Comparison of ENCODE assay signal across 16 cellular contexts in the genomic region with DNA sequence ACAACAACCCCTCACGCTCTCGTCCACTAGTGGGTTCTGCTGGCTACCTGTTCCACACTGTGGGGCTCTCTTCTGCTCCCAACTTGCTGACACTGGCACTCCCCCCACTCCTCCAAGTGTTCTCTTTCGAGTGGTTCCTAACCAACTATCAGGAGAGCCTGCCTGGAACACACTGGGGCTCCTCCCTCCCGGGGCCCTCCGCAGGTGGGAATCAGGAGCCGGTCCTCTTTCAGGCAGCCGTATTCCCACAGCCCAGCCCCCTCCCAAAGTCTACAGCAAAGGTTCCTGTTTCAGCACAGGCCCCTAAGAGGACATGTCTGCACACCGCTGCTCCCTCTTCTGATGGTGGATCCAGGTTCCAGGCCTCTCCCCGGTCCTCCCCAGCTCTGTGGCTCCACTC.
A peak's percentile ranks its signal among the peaks of the same experiment; 100 is the strongest.
DNase-seq lines count a peak whose midpoint lies in the region; ATAC-seq lines count a peak whose summit lies in the region.
"Had no signal": no experiment of that assay in that cellular context is flagged by ENCODE, and none has a peak within 500 bp of the region (broad histone marks: within the 10 kb centered on the region; RNA-seq: fewer than 3 reads in every experiment).

No MANE protein-coding gene starts in this region.

- peak overlapping the region; percentile 51 for H2BK15ac ChIP-seq in neuronal stem cell (ENCODE audit: low read length)

- peak overlapping the region; percentile 54 for H2AK5ac ChIP-seq in neuronal stem cell (ENCODE audit: low read depth, low read length)

- ATAC-seq in left lobe of liver: no peak
- no peak for ATAC-seq in activated T-helper 17 cell treated with anti-CD3 and anti-CD28 coated beads, Interleukin-2, amount 50 U/mL, for 72 hours (replicated peaks)
- ATAC-seq: CD8-positive, alpha-beta T cell; HCT116 had no signal

- H3K14ac ChIP-seq in neuronal stem cell (ENCODE audit: low read length): no peak overlapping the region

- no peak overlapping the region for H2BK5ac ChIP-seq in neuronal stem cell (ENCODE audit: low read length)

- H3K18ac ChIP-seq in neuronal stem cell (ENCODE audit: low read length): peak overlapping the region; percentile 65

- no peak overlapping the region for H3K9ac ChIP-seq in neuronal stem cell (ENCODE audit: low read depth, low read length, poor library complexity)
- H3K9ac ChIP-seq: BLaER1 had no signal

- H2BK12ac ChIP-seq in neuronal stem cell (ENCODE audit: low read length): no peak overlapping the region

- H3K36me3 ChIP-seq in H7 (replicated peaks; ENCODE audit: control insufficient read depth, insufficient read depth, low read length) (no peaks in the 10 kb centered on the region), neuronal stem cell (replicated peaks in 1 of 2; ENCODE audit: control insufficient read depth in 2 of 2, insufficient read depth in 2 of 2, low read length in 2 of 2) (no peaks in the 10 kb centered on the region)
- H3K36me3 ChIP-seq: BLaER1 had no signal

- peaks cover 4% of the 10 kb centered on the region for H3K4me1 Mint-ChIP-seq in activated T-helper 17 cell treated with anti-CD3 and anti-CD28 coated beads, Interleukin-2, amount 50 U/mL, for 72 hours
- H3K4me1 Mint-ChIP-seq: B cell; CD4-positive, CD25-positive, alpha-beta regulatory T cell had no signal

- no peaks in the 10 kb centered on the region for H3K9me3 ChIP-seq in neuronal stem cell (replicated peaks in 1 of 2; ENCODE audit: control insufficient read depth in 2 of 2, insufficient read depth in 1 of 2, low read depth in 1 of 2, low read length in 2 of 2)
- H3K9me3 ChIP-seq: BLaER1, Caco-2 had no signal

- peak overlapping the region; percentile 28 for H3K23ac ChIP-seq in neuronal stem cell (ENCODE audit: low read depth, low read length, poor library complexity)

- DNase-seq in H7: peak; percentile 56
- DNase-seq in left lobe of liver (ENCODE audit: low spot score): peak; percentile 27
- DNase-seq in neuronal stem cell (ENCODE audit: low spot score): no peak
- DNase-seq in NCI-H2171 (lab: John Stamatoyannopoulos, UW): no peak
- DNase-seq in SIG-M5 treated with dmso at 0.1 percent for 504 hours (lab: John Stamatoyannopoulos, UW; ENCODE audit: unreplicated experiment): no peak
- DNase-seq: CD4-positive, CD25-positive, alpha-beta regulatory T cell; CD8-positive, alpha-beta T cell; DMS153; DND-41; H9 had no signal

- peak overlapping the region; percentile 40 for H2BK120ac ChIP-seq in neuronal stem cell (ENCODE audit: low read depth, low read length)

- peak overlapping the region; percentile 14 for H4K91ac ChIP-seq in neuronal stem cell (ENCODE audit: low read depth, low read length, poor library complexity)

- H3K4ac ChIP-seq in neuronal stem cell (ENCODE audit: low read length): no peak overlapping the region

- H3K79me1 ChIP-seq in neuronal stem cell (ENCODE audit: low read depth, low read length): no peaks in the 10 kb centered on the region

- H3K4me3 Mint-ChIP-seq in activated T-helper 17 cell treated with anti-CD3 and anti-CD28 coated beads, Interleukin-2, amount 50 U/mL, for 72 hours: no peak overlapping the region
- H3K4me3 Mint-ChIP-seq: B cell; CD4-positive, CD25-positive, alpha-beta regulatory T cell; CD8-positive, alpha-beta T cell; H9 had no signal

- H3K4me3 ChIP-seq in H7 (ENCODE audit: insufficient read depth, low read depth, low read length) (no peak overlapping the region), neuronal stem cell (ENCODE audit: low read length in 2 of 2) (no peak overlapping the region)
- H3K4me3 ChIP-seq: BLaER1 had no signal

- no peaks in the 10 kb centered on the region for H3K27me3 ChIP-seq in H7 (ENCODE audit: control insufficient read depth, insufficient read depth, low read length)
- H3K27me3 ChIP-seq in neuronal stem cell (ENCODE audit: control insufficient read depth in 3 of 3, insufficient read depth in 3 of 3, low read depth in 1 of 3, low read length in 3 of 3): peaks cover 0 to 4% (median 0%) of the 10 kb centered on the region in 3 experiments
- H3K27me3 ChIP-seq: BLaER1 had no signal

- H3K36me3 Mint-ChIP-seq in activated T-helper 17 cell treated with anti-CD3 and anti-CD28 coated beads, Interleukin-2, amount 50 U/mL, for 72 hours (ENCODE audit: low read depth): no peaks in the 10 kb centered on the region
- H3K36me3 Mint-ChIP-seq: CD4-positive, CD25-positive, alpha-beta regulatory T cell; CD8-positive, alpha-beta T cell had no signal

- no CpG with 5 or more reads among the region's 9 CpGs for WGBS in neuronal stem cell (ENCODE audit: extremely low coverage in 2 of 2, insufficient read length in 2 of 2, insufficient replicate concordance in 1 of 2), 2 donors

- H3K27ac Mint-ChIP-seq in activated T-helper 17 cell treated with anti-CD3 and anti-CD28 coated beads, Interleukin-2, amount 50 U/mL, for 72 hours: no peak overlapping the region
- H3K27ac Mint-ChIP-seq: B cell; CD8-positive, alpha-beta T cell; H9 had no signal

- no peak overlapping the region for H3K27ac ChIP-seq in neuronal stem cell (replicated peaks; ENCODE audit: low read length)
- H3K27ac ChIP-seq: BLaER1, C4-2B had no signal

- H4K8ac ChIP-seq in neuronal stem cell (ENCODE audit: low read depth, low read length): peak overlapping the region; percentile 84

- no peaks in the 10 kb centered on the region for H3K9me3 Mint-ChIP-seq in activated T-helper 17 cell treated with anti-CD3 and anti-CD28 coated beads, Interleukin-2, amount 50 U/mL, for 72 hours
- H3K9me3 Mint-ChIP-seq: CD4-positive, CD25-positive, alpha-beta regulatory T cell; CD8-positive, alpha-beta T cell; H9 had no signal

- no peaks in the 10 kb centered on the region for H3K4me1 ChIP-seq in neuronal stem cell (ENCODE audit: control insufficient read depth in 2 of 2, insufficient read depth in 1 of 2, low read depth in 1 of 2, low read length in 2 of 2)
- H3K4me1 ChIP-seq: Caco-2 had no signal

- no peak overlapping the region for H3K4me2 ChIP-seq in neuronal stem cell (ENCODE audit: insufficient read depth, low read length, poor library complexity, severe bottlenecking)
- H3K4me2 ChIP-seq: BLaER1 had no signal

- H2AFZ ChIP-seq in neuronal stem cell (ENCODE audit: low read length): no peak overlapping the region

- peaks cover 11% of the 10 kb centered on the region for H3K27me3 Mint-ChIP-seq in activated T-helper 17 cell treated with anti-CD3 and anti-CD28 coated beads, Interleukin-2, amount 50 U/mL, for 72 hours

Comparison
In these comparisons a context has a peak if more than half of its experiments do, and no peak if none do; other contexts are left out.
1. DNase-seq: peak in H7 (single experiment) and left lobe of liver (single experiment); none in neuronal stem cell (single experiment), NCI-H2171 (single experiment) and SIG-M5 treated with dmso at 0.1 percent for 504 hours (single experiment).